Comparison of ENCODE assay signal across 7 cellular contexts in genomic region chr3:81910244-81910852, GRCh38.
DNase-seq lines count a peak whose midpoint lies in the region; ATAC-seq and TF ChIP-seq lines count a peak whose summit lies in the region.

No MANE protein-coding gene starts in this region.

- no peak overlapping the region for H3K4me3 ChIP-seq in DOHH2 (ENCODE audit: low read length)
- H3K4me3 ChIP-seq in fibroblast of villous mesenchyme (ENCODE audit: low read depth, low read length), result no peak overlapping the region

- H3K9me3 ChIP-seq in DOHH2 (ENCODE audit: control insufficient read depth, insufficient read depth, low read length), result no peaks in the 10 kb centered on the region

- no peaks in the 10 kb centered on the region for H3F3A ChIP-seq in DOHH2 (ENCODE audit: control insufficient read depth, insufficient read depth)

- ATAC-seq in GM19035 (IDR thresholded peaks at IDR 0.05; ENCODE audit: unreplicated experiment) (peak; percentile 86), HG03521 (IDR thresholded peaks at IDR 0.05; ENCODE audit: unreplicated experiment) (peak; percentile 64)

- H3K4me1 ChIP-seq in DOHH2 (ENCODE audit: control insufficient read depth, low read length), result no peaks in the 10 kb centered on the region

- no peak overlapping the region for H3K4me2 ChIP-seq in DOHH2 (ENCODE audit: low read length)

- H3K27ac ChIP-seq in DOHH2 (ENCODE audit: low read depth, low read length), result no peak overlapping the region

- DNase-seq in SKM-1 (lab: John Stamatoyannopoulos, UW; ENCODE audit: unreplicated experiment), result peak; percentile 39
- peak; percentile 39 for DNase-seq in fibroblast of villous mesenchyme (ENCODE audit: low read depth)
- DNase-seq in renal cortical epithelial cell (ENCODE audit: low read depth), result peak; percentile 41
- no peak for DNase-seq in effector CD8-positive, alpha-beta T cell (lab: John Stamatoyannopoulos, UW)

- no peaks in the 10 kb centered on the region for H3K9me2 ChIP-seq in DOHH2 (replicated peaks; ENCODE audit: control insufficient read depth, low read length)

- H3K36me3 ChIP-seq in DOHH2 (ENCODE audit: control insufficient read depth, low read length), result no peaks in the 10 kb centered on the region

- no peaks in the 10 kb centered on the region for H4K20me1 ChIP-seq in DOHH2 (ENCODE audit: control insufficient read depth, insufficient read depth, low read depth, low read length)

- TF ChIP-seq CTCF in DOHH2 (IDR thresholded peaks at IDR 0.05; ENCODE audit: low read depth, low read length, poor library complexity, severe bottlenecking) (peak; percentile 82), fibroblast of villous mesenchyme (IDR thresholded peaks at IDR 0.05; ENCODE audit: insufficient read depth, low read depth, low read length) (peak; percentile 80)

- H3K79me2 ChIP-seq in DOHH2 (ENCODE audit: control insufficient read depth, low read length), result no peaks in the 10 kb centered on the region

- no peaks in the 10 kb centered on the region for H3K27me3 ChIP-seq in DOHH2 (ENCODE audit: control insufficient read depth, low read length)
